ENCODE assay signal across 1 cellular context in the genomic region with DNA sequence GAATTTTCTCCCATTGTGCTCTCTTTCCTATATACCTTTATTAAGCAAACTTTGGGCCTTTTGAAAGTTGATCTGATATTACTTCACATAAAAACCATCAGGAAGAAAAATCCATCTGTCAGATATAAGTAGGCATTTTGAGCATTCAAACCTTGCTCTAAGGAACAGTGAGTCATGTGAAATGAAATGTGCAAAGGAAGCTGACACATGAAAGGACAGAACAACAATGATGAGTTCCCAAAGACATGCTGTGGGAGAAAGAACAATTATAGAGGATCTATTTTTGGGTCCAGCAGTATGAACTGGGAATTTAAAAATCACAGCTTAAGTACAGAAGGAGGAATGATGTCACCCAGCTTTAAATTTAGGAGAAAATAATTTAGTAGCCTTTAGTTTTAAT.
TF ChIP-seq lines count a peak whose summit lies in the region.

No MANE protein-coding gene starts in this region.

TF ChIP-seq in IMR-90, 13 proteins besides CTCF, POLR2A, EP300 and RAD21:
- TF ChIP-seq, protein P1, sequence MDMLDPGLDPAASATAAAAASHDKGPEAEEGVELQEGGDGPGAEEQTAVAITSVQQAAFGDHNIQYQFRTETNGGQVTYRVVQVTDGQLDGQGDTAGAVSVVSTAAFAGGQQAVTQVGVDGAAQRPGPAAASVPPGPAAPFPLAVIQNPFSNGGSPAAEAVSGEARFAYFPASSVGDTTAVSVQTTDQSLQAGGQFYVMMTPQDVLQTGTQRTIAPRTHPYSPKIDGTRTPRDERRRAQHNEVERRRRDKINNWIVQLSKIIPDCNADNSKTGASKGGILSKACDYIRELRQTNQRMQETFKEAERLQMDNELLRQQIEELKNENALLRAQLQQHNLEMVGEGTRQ (IDR thresholded peaks at IDR 0.05; ENCODE audit: low read depth, low read length): no peak
- TF ChIP-seq MXI1 (IDR thresholded peaks at IDR 0.05; ENCODE audit: borderline replicate concordance, low read depth, low read length) (no peak), CHD1 (IDR thresholded peaks at IDR 0.05; ENCODE audit: low read depth, low read length) (no peak), FOS (IDR thresholded peaks at IDR 0.05; ENCODE audit: low read depth, low read length) (no peak), BHLHE40 (IDR thresholded peaks at IDR 0.05; ENCODE audit: low read depth, low read length) (no peak), NFE2L2 (IDR thresholded peaks at IDR 0.05; ENCODE audit: low read depth, low read length) (no peak), SMC3 (IDR thresholded peaks at IDR 0.05; ENCODE audit: low read depth, low read length) (no peak), RFX5 (IDR thresholded peaks at IDR 0.05; ENCODE audit: low read depth, low read length) (no peak), RCOR1 (IDR thresholded peaks at IDR 0.05; ENCODE audit: insufficient replicate concordance, low read length) (no peak), CEBPB (IDR thresholded peaks at IDR 0.05; ENCODE audit: low read depth, low read length) (no peak), MAZ (IDR thresholded peaks at IDR 0.05; ENCODE audit: borderline replicate concordance, low read depth, low read length) (no peak), MAFK (IDR thresholded peaks at IDR 0.05; ENCODE audit: low read depth, low read length) (no peak)
- TF ChIP-seq, protein P2, sequence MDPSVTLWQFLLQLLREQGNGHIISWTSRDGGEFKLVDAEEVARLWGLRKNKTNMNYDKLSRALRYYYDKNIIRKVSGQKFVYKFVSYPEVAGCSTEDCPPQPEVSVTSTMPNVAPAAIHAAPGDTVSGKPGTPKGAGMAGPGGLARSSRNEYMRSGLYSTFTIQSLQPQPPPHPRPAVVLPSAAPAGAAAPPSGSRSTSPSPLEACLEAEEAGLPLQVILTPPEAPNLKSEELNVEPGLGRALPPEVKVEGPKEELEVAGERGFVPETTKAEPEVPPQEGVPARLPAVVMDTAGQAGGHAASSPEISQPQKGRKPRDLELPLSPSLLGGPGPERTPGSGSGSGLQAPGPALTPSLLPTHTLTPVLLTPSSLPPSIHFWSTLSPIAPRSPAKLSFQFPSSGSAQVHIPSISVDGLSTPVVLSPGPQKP (IDR thresholded peaks at IDR 0.05; ENCODE audit: borderline replicate concordance, low read depth, low read length): no peak
